12 cellular contexts compared by ENCODE assay signal in genomic region chr14:22429546-22429945, GRCh38.
"Had no signal": no experiment of that assay in that cellular context is flagged by ENCODE, and none has a peak within 500 bp of the region (broad histone marks: within the 10 kb centered on the region; RNA-seq: fewer than 3 reads in every experiment).

No MANE protein-coding gene starts in this region.

- DNase-seq: activated CD4-positive, alpha-beta T cell treated with anti-CD3 and anti-CD28 coated beads, Interleukin-2, amount 50 U/mL, for 48 hours; activated CD4-positive, CD25-positive, alpha-beta regulatory T cell treated with anti-CD3 and anti-CD28 coated beads, Interleukin-2, amount 50 U/mL, for 72 hours; activated CD8-positive, alpha-beta memory T cell treated with anti-CD3 and anti-CD28 coated beads, Interleukin-2, amount 10 ng/mL, durations not matched to agents 7 days and 5 days; activated gamma-delta T cell treated with Interleukin-2 at 50 U/mL for 16 hours; activated naive CD8-positive, alpha-beta T cell treated with anti-CD3 and anti-CD28 coated beads for 36 hours; activated T-cell treated with anti-CD3 and anti-CD28 coated beads, Interleukin-2, amount 50 U/mL, for 4 hours; esophagus squamous epithelium; left cardiac atrium; naive thymus-derived CD8-positive, alpha-beta T cell; ovary had no signal

- H3K27me3 Mint-ChIP-seq: activated CD8-positive, alpha-beta memory T cell treated with anti-CD3 and anti-CD28 coated beads, Interleukin-2, amount 10 ng/mL, durations not matched to agents 7 days and 5 days; activated naive CD8-positive, alpha-beta T cell treated with anti-CD3 and anti-CD28 coated beads for 36 hours; naive thymus-derived CD8-positive, alpha-beta T cell had no signal

- H3K4me1 Mint-ChIP-seq: activated CD8-positive, alpha-beta memory T cell treated with anti-CD3 and anti-CD28 coated beads, Interleukin-2, amount 10 ng/mL, durations not matched to agents 7 days and 5 days; activated naive CD8-positive, alpha-beta T cell treated with anti-CD3 and anti-CD28 coated beads for 36 hours had no signal

- H3K27ac Mint-ChIP-seq: activated CD8-positive, alpha-beta memory T cell treated with anti-CD3 and anti-CD28 coated beads, Interleukin-2, amount 10 ng/mL, durations not matched to agents 7 days and 5 days; activated naive CD8-positive, alpha-beta T cell treated with anti-CD3 and anti-CD28 coated beads for 36 hours; T-helper 2 cell treated with Interferon-gamma antibody and Interleukin-4, amounts not matched to agents 5 μg/mL and 100 μg/mL, for 36 hours had no signal

- H3K27me3 ChIP-seq: esophagus squamous epithelium, ovary had no signal

- H3K36me3 Mint-ChIP-seq: activated CD8-positive, alpha-beta memory T cell treated with anti-CD3 and anti-CD28 coated beads, Interleukin-2, amount 10 ng/mL, durations not matched to agents 7 days and 5 days; activated naive CD8-positive, alpha-beta T cell treated with anti-CD3 and anti-CD28 coated beads for 36 hours; naive thymus-derived CD8-positive, alpha-beta T cell had no signal

- H3K27ac ChIP-seq: foreskin keratinocyte had no signal

- H3K9me3 ChIP-seq: esophagus squamous epithelium, ovary had no signal

- H3K4me3 Mint-ChIP-seq: activated CD8-positive, alpha-beta memory T cell treated with anti-CD3 and anti-CD28 coated beads, Interleukin-2, amount 10 ng/mL, durations not matched to agents 7 days and 5 days; activated naive CD8-positive, alpha-beta T cell treated with anti-CD3 and anti-CD28 coated beads for 36 hours; activated T-cell treated with anti-CD3 and anti-CD28 coated beads, Interleukin-2, amount 50 U/mL, for 4 hours; naive thymus-derived CD8-positive, alpha-beta T cell; T-helper 2 cell treated with Interferon-gamma antibody and Interleukin-4, amounts not matched to agents 5 μg/mL and 100 μg/mL, for 36 hours had no signal

- H3K9me3 Mint-ChIP-seq: activated naive CD8-positive, alpha-beta T cell treated with anti-CD3 and anti-CD28 coated beads for 36 hours; activated T-cell treated with anti-CD3 and anti-CD28 coated beads, Interleukin-2, amount 50 U/mL, for 4 hours; T-helper 2 cell treated with Interferon-gamma antibody and Interleukin-4, amounts not matched to agents 5 μg/mL and 100 μg/mL, for 36 hours had no signal

- ATAC-seq: activated CD8-positive, alpha-beta memory T cell treated with anti-CD3 and anti-CD28 coated beads, Interleukin-2, amount 10 ng/mL, durations not matched to agents 7 days and 5 days; activated T-cell treated with anti-CD3 and anti-CD28 coated beads, Interleukin-2, amount 50 U/mL, for 4 hours; foreskin keratinocyte; naive thymus-derived CD8-positive, alpha-beta T cell had no signal

- H3K36me3 ChIP-seq: esophagus squamous epithelium, ovary had no signal

- H3K4me3 ChIP-seq: esophagus squamous epithelium, ovary had no signal
